Comparison of ENCODE assay signal across 27 cellular contexts in genomic region chr20:46366826-46367225, GRCh38. TPM values are rescaled to one million over a fixed set of nuclear protein-coding genes. Genes with fewer than 3 reads are reported as not detected.
DNase-seq lines count a peak whose midpoint lies in the region; ATAC-seq and TF ChIP-seq lines count a peak whose summit lies in the region.
"Had no signal": no experiment of that assay in that cellular context is flagged by ENCODE, and none has a peak within 500 bp of the region (broad histone marks: within the 10 kb centered on the region; RNA-seq: fewer than 3 reads in every experiment).

No MANE protein-coding gene starts in this region.

- no peaks in the 10 kb centered on the region for H3K27me3 Mint-ChIP-seq in activated naive CD4-positive, alpha-beta T cell treated with anti-CD3 and anti-CD28 coated beads, Interleukin-2, amount 10 ng/mL, durations not matched to agents 7 days and 5 days
- H3K27me3 Mint-ChIP-seq: naive B cell had no signal

- H3K36me3 ChIP-seq in sigmoid colon, result peaks cover 24 to 70% (median 37%) of the 10 kb centered on the region in 4 donors
- H3K36me3 ChIP-seq: ovary had no signal

- no peak for DNase-seq in activated naive CD4-positive, alpha-beta T cell treated with anti-CD3 and anti-CD28 coated beads, Interleukin-2, amount 10 ng/mL, durations not matched to agents 7 days and 5 days
- DNase-seq in activated naive CD4-positive, alpha-beta T cell treated with anti-CD3 and anti-CD28 coated beads, Interleukin-2, amount 50 U/mL, for 16 hours, result no peak
- DNase-seq in sigmoid colon (peak; percentile 40), activated gamma-delta T cell (lab: John Stamatoyannopoulos, UW) (no peak), T1000 (lab: John Stamatoyannopoulos, UW) (no peak)
- DNase-seq: ACHN; activated CD4-positive, alpha-beta T cell treated with anti-CD3 and anti-CD28 coated beads, Interleukin-2, amount 50 U/mL, for 1 hour; endodermal cell; esophagus squamous epithelium; left ventricle myocardium inferior; naive B cell; NCI-H1694 treated with DMSO at 0.1 percent for 48 hours; NCI-H69; ovary; stimulated activated CD4-positive, alpha-beta T cell treated with anti-CD3 and anti-CD28 coated beads, Interleukin-4, amount 100 ng/mL, for 4 hours; stimulated activated naive CD4-positive, alpha-beta T cell treated with Interleukin-2 at 50 U/mL for 16 hours; T-helper 1 cell; tibial artery had no signal

- no peak overlapping the region for H3K4me3 ChIP-seq in sigmoid colon
- H3K4me3 ChIP-seq: BLaER1, esophagus squamous epithelium, GM12878, left ventricle myocardium inferior, ovary, SJSA1, tibial artery had no signal

- TF ChIP-seq POLR2A in sigmoid colon (IDR thresholded peaks at IDR 0.05), result no peak

- 86 to 93% methylated on average over 5 of the region's 5 CpGs for WGBS in sigmoid colon, 2 donors

- intact Hi-C loops in sigmoid colon (cut with DNase I), result loop anchor here (10.0 kb wide), 1 partner anchor 148 kb away; the partner anchor contains the start of gene ZNF334

- no peaks in the 10 kb centered on the region for H3K9me3 ChIP-seq in sigmoid colon
- H3K9me3 ChIP-seq: BLaER1, esophagus squamous epithelium, left ventricle myocardium inferior, ovary, tibial artery had no signal

- TF ChIP-seq CTCF in VCaP (conservative IDR thresholded peaks at IDR 0.05) (no peak), sigmoid colon (IDR thresholded peaks at IDR 0.05) (no peak)

- peak overlapping the region; percentile 99 for H3K27ac ChIP-seq in VCaP
- H3K27ac ChIP-seq in cingulate gyrus (ENCODE audit: low read depth, low read length), result peak overlapping the region; percentile 34
- H3K27ac ChIP-seq in sigmoid colon, result no peak overlapping the region
- H3K27ac ChIP-seq: BLaER1, esophagus squamous epithelium, left ventricle myocardium inferior, ovary, SJSA1, tibial artery had no signal

- no peak for TF ChIP-seq EP300 in sigmoid colon (IDR thresholded peaks at IDR 0.05)

- H3K9me3 Mint-ChIP-seq in activated naive CD4-positive, alpha-beta T cell treated with anti-CD3 and anti-CD28 coated beads, Interleukin-2, amount 10 ng/mL, durations not matched to agents 7 days and 5 days, result no peaks in the 10 kb centered on the region
- H3K9me3 Mint-ChIP-seq: activated naive CD4-positive, alpha-beta T cell treated with anti-CD3 and anti-CD28 coated beads, Interleukin-2, amount 50 U/mL, for 72 hours; endodermal cell; naive B cell had no signal

- CTCF ChIA-PET in activated naive CD4-positive, alpha-beta T cell treated with anti-CD3 and anti-CD28 coated beads, Interleukin-2, amount 10 ng/mL, durations not matched to agents 7 days and 5 days (lab: Charles Lee), result interaction anchor here (1.3 to 1.6 kb wide), 2 partner anchors 17 to 60 kb away, joined by 3 to 5 read pairs; no protein-coding TSS in a partner anchor

- H3K27ac Mint-ChIP-seq in activated naive CD4-positive, alpha-beta T cell treated with anti-CD3 and anti-CD28 coated beads, Interleukin-2, amount 10 ng/mL, durations not matched to agents 7 days and 5 days, result peak overlapping the region; percentile 96
- H3K27ac Mint-ChIP-seq: endodermal cell had no signal

- H3K36me3 Mint-ChIP-seq in activated naive CD4-positive, alpha-beta T cell treated with anti-CD3 and anti-CD28 coated beads, Interleukin-2, amount 10 ng/mL, durations not matched to agents 7 days and 5 days, result peaks cover 65% of the 10 kb centered on the region

- no peak overlapping the region for H3K4me3 Mint-ChIP-seq in activated naive CD4-positive, alpha-beta T cell treated with anti-CD3 and anti-CD28 coated beads, Interleukin-2, amount 10 ng/mL, durations not matched to agents 7 days and 5 days
- H3K4me3 Mint-ChIP-seq: endodermal cell had no signal

- ATAC-seq in HG03280 (IDR thresholded peaks at IDR 0.05; ENCODE audit: unreplicated experiment), result no peak
- ATAC-seq: activated naive CD4-positive, alpha-beta T cell treated with anti-CD3 and anti-CD28 coated beads, Interleukin-2, amount 50 U/mL, for 72 hours; GM12878; right cardiac atrium had no signal

- peaks cover 51% of the 10 kb centered on the region for H3K4me1 Mint-ChIP-seq in activated naive CD4-positive, alpha-beta T cell treated with anti-CD3 and anti-CD28 coated beads, Interleukin-2, amount 10 ng/mL, durations not matched to agents 7 days and 5 days

- peaks cover 0 to 29% (median 26%) of the 10 kb centered on the region in 4 donors for H3K4me1 ChIP-seq in sigmoid colon

- no peaks in the 10 kb centered on the region for H3K27me3 ChIP-seq in sigmoid colon
- H3K27me3 ChIP-seq: BLaER1, esophagus squamous epithelium, ovary, SJSA1, tibial artery had no signal

RNA-seq across cellular contexts. Expression of gene ELMO2, which starts 39.6 kb away (rescaled TPM):
- 10 to 100 TPM; 40.3 to 52.1 (median 46.2) TPM for total RNA-seq in sigmoid colon
- 10 to 100 TPM; 13.2 to 19.2 (median 13.8) TPM for polyA plus RNA-seq in sigmoid colon

RNA-seq across cellular contexts. Expression of gene CDH22, which starts 58.5 kb away (rescaled TPM):
- total RNA-seq in sigmoid colon, result under 1 TPM in 2 of 4 donors, not detected in 2; 0.41 to 0.55 TPM
- under 1 TPM in 1 of 3 donors, not detected in 2; 0.06 TPM for polyA plus RNA-seq in sigmoid colon
- total RNA-seq: GM12878, H4, SJSA1 had no signal
- polyA plus RNA-seq: GM12878 had no signal

Comparison
In these comparisons a context has a peak if more than half of its experiments do, and no peak if none do; other contexts are left out.
1. H3K27ac ChIP-seq: peak in VCaP (single experiment) and cingulate gyrus (single experiment); none in sigmoid colon (0 of 4).